ENCODE assay signal across 23 cellular contexts in genomic region chr2:38202713-38203454, GRCh38.
DNase-seq lines count a peak whose midpoint lies in the region; ATAC-seq, FAIRE-seq and TF ChIP-seq lines count a peak whose summit lies in the region.
"Had no signal": no experiment of that assay in that cellular context is flagged by ENCODE, and none has a peak within 500 bp of the region (broad histone marks: within the 10 kb centered on the region; RNA-seq: fewer than 3 reads in every experiment).

No MANE protein-coding gene starts in this region.

- H4K12ac ChIP-seq in trophoblast cell (ENCODE audit: low read depth, low read length), result no peak overlapping the region

- in situ Hi-C loops in K562 (cut with MboI), result no loop called here

- no peak overlapping the region for H3K4me2 ChIP-seq in K562 (ENCODE audit: insufficient read depth, low read length)
- no peak overlapping the region for H3K4me2 ChIP-seq in trophoblast cell (ENCODE audit: low read length)

- H4K91ac ChIP-seq in trophoblast cell (ENCODE audit: low read depth, low read length), result no peak overlapping the region

- H3K27ac Mint-ChIP-seq in natural killer cell treated with Interleukin-12 subunit alpha and Interleukin-12 subunit beta and Interleukin-15 and Interleukin-18, amount 100 ng/mL, for 72 hours, result no peak overlapping the region
- no peak overlapping the region for H3K27ac Mint-ChIP-seq in natural killer cell
- H3K27ac Mint-ChIP-seq in nephron, result peak overlapping the region; percentile 97 to 98 (median 98)
- H3K27ac Mint-ChIP-seq: CD8-positive, alpha-beta T cell had no signal

- H3K4ac ChIP-seq in trophoblast cell (ENCODE audit: low read depth, low read length), result no peak overlapping the region

- H3K27me3 ChIP-seq in K562 (ENCODE audit: control insufficient read depth in 2 of 2, insufficient read depth in 2 of 2, low read length in 2 of 2), result peaks cover 3 to 9% of the 10 kb centered on the region in 2 experiments; a peak in 4 of 5 replicates
- H3K27me3 ChIP-seq in trophoblast cell (ENCODE audit: insufficient read depth, low read length), result no peaks in the 10 kb centered on the region

- TF ChIP-seq CTCF in natural killer cell (IDR thresholded peaks at IDR 0.05) (no peak), K562 (IDR thresholded peaks at IDR 0.05 in 2 of 3, conservative IDR thresholded peaks at IDR 0.05 in 1 of 3; ENCODE audit: insufficient read depth in 2 of 3, low read depth in 1 of 3, low read length in 3 of 3) (no peak), nephron (IDR thresholded peaks at IDR 0.05; ENCODE audit: unreplicated experiment in 3 of 3) (no peak)

- H3K9me3 ChIP-seq in K562 (replicated peaks; ENCODE audit: control insufficient read depth, insufficient read depth, low read depth, low read length) (no peaks in the 10 kb centered on the region), trophoblast cell (ENCODE audit: insufficient read depth, low read depth, low read length) (no peaks in the 10 kb centered on the region)

- TF ChIP-seq RAD21 in K562 (CRISPR knock-in tag; conservative IDR thresholded peaks at IDR 0.05 in 1 of 2, IDR thresholded peaks at IDR 0.05 in 1 of 2), result no peak; a peak in 1 of 4 replicates

- POLR2A ChIA-PET in K562 (lab: Yijun Ruan, JAX), result no interaction called here

- no peak overlapping the region for H3K4me3 Mint-ChIP-seq in natural killer cell treated with Interleukin-12 subunit alpha and Interleukin-12 subunit beta and Interleukin-15 and Interleukin-18, amount 100 ng/mL, for 72 hours
- H3K4me3 Mint-ChIP-seq in natural killer cell (no peak overlapping the region), nephron (no peak overlapping the region)
- H3K4me3 Mint-ChIP-seq: CD8-positive, alpha-beta T cell had no signal

- H2AFZ ChIP-seq in K562 (ENCODE audit: low read depth, low read length), result no peak overlapping the region
- no peak overlapping the region for H2AFZ ChIP-seq in trophoblast cell (ENCODE audit: insufficient read depth, low read length, poor library complexity)

- no peak overlapping the region for H3K4me3 ChIP-seq in K562
- H3K4me3 ChIP-seq in trophoblast cell (ENCODE audit: low read depth, low read length), result no peak overlapping the region

- H4K20me1 ChIP-seq in K562 (replicated peaks; ENCODE audit: control insufficient read depth, insufficient read depth, low read length), result no peaks in the 10 kb centered on the region

- no peak overlapping the region for H2AK5ac ChIP-seq in trophoblast cell (ENCODE audit: low read length)

- CTCF ChIA-PET in K562 (lab: Yijun Ruan, JAX; ENCODE audit: low intra/inter-chr PET ratio), result no interaction called here

- no peaks in the 10 kb centered on the region for H3K4me1 Mint-ChIP-seq in natural killer cell treated with Interleukin-12 subunit alpha and Interleukin-12 subunit beta and Interleukin-15 and Interleukin-18, amount 100 ng/mL, for 72 hours (ENCODE audit: low read depth in 2 of 2)
- no peaks in the 10 kb centered on the region for H3K4me1 Mint-ChIP-seq in natural killer cell
- peaks cover 36% of the 10 kb centered on the region for H3K4me1 Mint-ChIP-seq in nephron

- TF ChIP-seq EP300 in K562 (IDR thresholded peaks at IDR 0.05; ENCODE audit: low read length), result no peak

- H3K23ac ChIP-seq in trophoblast cell (ENCODE audit: low read length), result no peak overlapping the region

- H3K9ac ChIP-seq in K562 (ENCODE audit: insufficient read depth in 1 of 2, low read depth in 2 of 2, low read length in 2 of 2) (no peak overlapping the region), trophoblast cell (ENCODE audit: low read length) (no peak overlapping the region)

- H3K79me2 ChIP-seq in K562 (ENCODE audit: control insufficient read depth, insufficient read depth, low read length), result no peaks in the 10 kb centered on the region
- H3K79me2 ChIP-seq in trophoblast cell (ENCODE audit: control insufficient read depth, insufficient read depth, low read length, poor library complexity), result no peaks in the 10 kb centered on the region

- no peak overlapping the region for H2BK12ac ChIP-seq in trophoblast cell (ENCODE audit: low read length)

- no peak overlapping the region for H3K14ac ChIP-seq in trophoblast cell (ENCODE audit: low read length)

- H3K27me3 Mint-ChIP-seq in natural killer cell treated with Interleukin-12 subunit alpha and Interleukin-12 subunit beta and Interleukin-15 and Interleukin-18, amount 100 ng/mL, for 72 hours, result peaks cover 51 to 68% of the 10 kb centered on the region in 2 donors
- H3K27me3 Mint-ChIP-seq in natural killer cell (ENCODE audit: low read depth in 2 of 2) (peaks cover 45 to 94% of the 10 kb centered on the region in 2 donors), nephron (ENCODE audit: low read depth) (no peaks in the 10 kb centered on the region)

- H2BK5ac ChIP-seq in trophoblast cell (ENCODE audit: low read depth, low read length, poor library complexity), result no peak overlapping the region

- no peaks in the 10 kb centered on the region for H3K9me3 Mint-ChIP-seq in natural killer cell treated with Interleukin-12 subunit alpha and Interleukin-12 subunit beta and Interleukin-15 and Interleukin-18, amount 100 ng/mL, for 72 hours
- H3K9me3 Mint-ChIP-seq in natural killer cell (no peaks in the 10 kb centered on the region), nephron (peaks cover 14% of the 10 kb centered on the region)
- H3K9me3 Mint-ChIP-seq: CD8-positive, alpha-beta T cell had no signal

- H3K4me1 ChIP-seq in K562 (replicated peaks in 1 of 2; ENCODE audit: control insufficient read depth in 2 of 2, insufficient read depth in 2 of 2, low read length in 2 of 2) (no peaks in the 10 kb centered on the region; a peak in 1 of 5 replicates), trophoblast cell (ENCODE audit: control insufficient read depth in 1 of 2, insufficient read depth in 2 of 2, low read length in 2 of 2) (no peaks in the 10 kb centered on the region)

- no peaks in the 10 kb centered on the region for H3K79me1 ChIP-seq in trophoblast cell (ENCODE audit: low read length)

- no peak for DNase-seq in natural killer cell treated with Interleukin-12 subunit alpha and Interleukin-12 subunit beta and Interleukin-15 and Interleukin-18, amount 100 ng/mL, for 72 hours (ENCODE audit: low spot score)
- DNase-seq in natural killer cell, result no peak
- peak in 2 of 4 experiments; percentile 13 to 20 for DNase-seq in K562 (ENCODE audit: extremely low read depth in 1 of 4, low spot score in 3 of 4)
- DNase-seq in DMS79 treated with DMSO at 0.1 percent for 48 hours (lab: John Stamatoyannopoulos, UW), result no peak
- no peak for DNase-seq in trophoblast cell
- no peak for DNase-seq in activated naive CD4-positive, alpha-beta T cell treated with Interleukin-2 at 50 U/mL for 16 hours
- no peak for DNase-seq in stimulated activated CD8-positive, alpha-beta memory T cell treated with anti-CD3 and anti-CD28 coated beads, Interleukin-4, amount 100 ng/mL, for 48 hours
- DNase-seq: C1 segment of cervical spinal cord; Calu3; CD8-positive, alpha-beta T cell; DMS153; GDM1; Kasumi-1; NCI-H1417 treated with DMSO at 0.1 percent for 48 hours; NCI-H187; NCI-H2107; NCI-H446 treated with DMSO at 0.1 percent for 48 hours; NCI-H526 treated with DMSO at 0.1 percent for 48 hours; OCI-M1; Right ventricle myocardium superior had no signal

- no peak overlapping the region for H3K18ac ChIP-seq in trophoblast cell (ENCODE audit: low read length)

- intact Hi-C loops in natural killer cell (cut with micrococcal nuclease) (no loop called here), K562 (cut with micrococcal nuclease) (no loop called here)

- no peak for TF ChIP-seq POLR2A in K562 (conservative IDR thresholded peaks at IDR 0.05)

- FAIRE-seq in K562 (lab: Jason Lieb, UNC), result no peak
- FAIRE-seq: RCC 7860 had no signal

- H3K36me3 ChIP-seq in K562 (ENCODE audit: control insufficient read depth, insufficient read depth, low read length) (no peaks in the 10 kb centered on the region), trophoblast cell (ENCODE audit: control insufficient read depth in 1 of 2, insufficient read depth in 2 of 2, low read length in 2 of 2) (no peaks in the 10 kb centered on the region)

- no peak overlapping the region for H2BK120ac ChIP-seq in trophoblast cell (ENCODE audit: insufficient read depth, low read length, poor library complexity)

- peaks cover 5% of the 10 kb centered on the region for H3K36me3 Mint-ChIP-seq in natural killer cell treated with Interleukin-12 subunit alpha and Interleukin-12 subunit beta and Interleukin-15 and Interleukin-18, amount 100 ng/mL, for 72 hours
- H3K36me3 Mint-ChIP-seq in natural killer cell, result no peaks in the 10 kb centered on the region
- peaks cover 4% of the 10 kb centered on the region for H3K36me3 Mint-ChIP-seq in nephron (ENCODE audit: low read depth)
- H3K36me3 Mint-ChIP-seq: CD8-positive, alpha-beta T cell had no signal

- no peaks in the 10 kb centered on the region for H3K9me1 ChIP-seq in K562 (ENCODE audit: control insufficient read depth, insufficient read depth, low read length)

- H3K27ac ChIP-seq in K562 (ENCODE audit: extremely low read depth, low read depth, low read length), result no peak overlapping the region
- no peak overlapping the region for H3K27ac ChIP-seq in trophoblast cell (ENCODE audit: low read depth, low read length)
- H3K27ac ChIP-seq: 22Rv1 had no signal

- peak; percentile 41 to 43 for ATAC-seq in natural killer cell treated with Interleukin-12 subunit alpha and Interleukin-12 subunit beta and Interleukin-15 and Interleukin-18, amount 100 ng/mL, for 72 hours
- no peak for ATAC-seq in natural killer cell
- ATAC-seq in K562, result no peak
- ATAC-seq: CD8-positive, alpha-beta T cell had no signal

- no TSS peak for BruUV-seq in K562 (replicated peaks; lab: Mats Ljungman, UMichigan)

- 5% methylated on average over 14 of the region's 14 CpGs for WGBS in K562 (ENCODE audit: insufficient coverage, low coverage, missing lambda C conversion rate)
- no CpG with 5 or more reads among the region's 14 CpGs for WGBS in trophoblast cell (ENCODE audit: extremely low coverage, insufficient coverage, insufficient read length)

- H4K8ac ChIP-seq in trophoblast cell (ENCODE audit: low read depth, low read length), result no peak overlapping the region

TF ChIP-seq in K562, 482 proteins besides CTCF, POLR2A, EP300 and RAD21 (continues in another document):
- no peak for TF ChIP-seq TSC22D4 (tag; IDR thresholded peaks at IDR 0.05)
- 0 out of 2 replicates have a peak, but pooled peaks have one; percentile 37 for TF ChIP-seq CTBP1 (IDR thresholded peaks at IDR 0.05; ENCODE audit: borderline replicate concordance)
- TF ChIP-seq DMBX1 (CRISPR knock-in tag; IDR thresholded peaks at IDR 0.05; ENCODE audit: borderline replicate concordance), result no peak

Comparison
In these comparisons a context has a peak if more than half of its experiments do, and no peak if none do; other contexts are left out.
1. ATAC-seq: peak in natural killer cell treated with Interleukin-12 subunit alpha and Interleukin-12 subunit beta and Interleukin-15 and Interleukin-18, amount 100 ng/mL, for 72 hours (2 of 2); none in natural killer cell (0 of 3) and K562 (single experiment).
2. H3K27ac Mint-ChIP-seq: peak in nephron (3 of 3); none in natural killer cell treated with Interleukin-12 subunit alpha and Interleukin-12 subunit beta and Interleukin-15 and Interleukin-18, amount 100 ng/mL, for 72 hours (0 of 2) and natural killer cell (0 of 2).